In the genomic region with DNA sequence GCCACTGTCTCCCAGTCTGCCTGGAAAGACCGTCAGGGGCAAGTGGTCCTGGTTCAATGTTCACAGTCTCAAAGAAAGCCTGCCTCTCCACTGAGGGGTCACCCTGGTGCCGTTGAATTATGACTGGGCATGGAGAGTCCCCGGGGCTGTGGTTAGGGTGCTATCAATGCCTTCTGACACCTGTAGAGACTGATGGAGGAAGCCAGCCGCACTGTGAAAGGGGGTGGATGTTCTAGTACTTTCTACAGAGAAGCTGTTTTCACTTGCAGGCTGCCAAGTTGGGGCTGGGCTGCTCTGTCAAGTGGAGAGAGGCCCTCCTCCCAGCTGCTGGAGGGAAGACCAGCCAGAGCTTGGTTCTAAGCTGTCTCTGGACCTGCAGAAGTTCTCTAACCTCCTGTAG, we compare ENCODE assay signal across 11 cellular contexts.
A peak's percentile ranks its signal among the peaks of the same experiment; 100 is the strongest.
DNase-seq lines count a peak whose midpoint lies in the region; ATAC-seq and TF ChIP-seq lines count a peak whose summit lies in the region.
"Had no signal": no experiment of that assay in that cellular context is flagged by ENCODE, and none has a peak within 500 bp of the region (broad histone marks: within the 10 kb centered on the region; RNA-seq: fewer than 3 reads in every experiment).

No MANE protein-coding gene starts in this region.

- no peak for ATAC-seq in activated CD8-positive, alpha-beta memory T cell treated with anti-CD3 and anti-CD28 coated beads, Interleukin-2, amount 10 ng/mL, durations not matched to agents 7 days and 5 days
- peak; percentile 59 for ATAC-seq in HG02759 (IDR thresholded peaks at IDR 0.05; ENCODE audit: unreplicated experiment)
- ATAC-seq in HG03521 (IDR thresholded peaks at IDR 0.05; ENCODE audit: unreplicated experiment), result peak; percentile 57

- no peaks in the 10 kb centered on the region for H3K36me3 ChIP-seq in thyroid gland

- H3K4me3 ChIP-seq in thyroid gland (replicated peaks in 1 of 3), result no peak overlapping the region

- no peaks in the 10 kb centered on the region for H3K27me3 ChIP-seq in thyroid gland

- no peak for TF ChIP-seq POLR2A in thyroid gland (IDR thresholded peaks at IDR 0.05)

- CTCF ChIA-PET in activated CD8-positive, alpha-beta memory T cell treated with anti-CD3 and anti-CD28 coated beads, Interleukin-2, amount 10 ng/mL, durations not matched to agents 7 days and 5 days (lab: Charles Lee), result no interaction called here

- H3K4me1 ChIP-seq in thyroid gland, result peaks cover 11 to 19% of the 10 kb centered on the region in 2 donors

- peaks cover 9% of the 10 kb centered on the region for H3K27me3 Mint-ChIP-seq in activated CD8-positive, alpha-beta memory T cell treated with anti-CD3 and anti-CD28 coated beads, Interleukin-2, amount 10 ng/mL, durations not matched to agents 7 days and 5 days
- H3K27me3 Mint-ChIP-seq: central memory CD8-positive, alpha-beta T cell had no signal

- no peaks in the 10 kb centered on the region for H3K9me3 ChIP-seq in thyroid gland

- H3K27ac ChIP-seq in thyroid gland, result no peak overlapping the region

- DNase-seq in activated CD8-positive, alpha-beta memory T cell treated with anti-CD3 and anti-CD28 coated beads, Interleukin-2, amount 10 ng/mL, durations not matched to agents 7 days and 5 days, result peak; percentile 38
- DNase-seq in activated CD8-positive, alpha-beta memory T cell treated with anti-CD3 and anti-CD28 coated beads, Interleukin-2, amount 50 U/mL, for 48 hours, result no peak
- DNase-seq in thyroid gland, result peak; percentile 25 to 64
- DNase-seq in AG08396 (ENCODE audit: low spot score), result no peak
- no peak for DNase-seq in UCSD-AML1 (lab: John Stamatoyannopoulos, UW; ENCODE audit: unreplicated experiment)
- no peak for DNase-seq in DMS153 treated with DMSO at 0.1 percent for 48 hours (lab: John Stamatoyannopoulos, UW; ENCODE audit: unreplicated experiment)
- DNase-seq: EL, NCI-H1694 treated with DMSO at 0.1 percent for 48 hours had no signal

- intact Hi-C loops in thyroid gland (cut with DNase I), result no loop called here

- no peak overlapping the region for H3K27ac Mint-ChIP-seq in activated CD8-positive, alpha-beta memory T cell treated with anti-CD3 and anti-CD28 coated beads, Interleukin-2, amount 10 ng/mL, durations not matched to agents 7 days and 5 days

- TF ChIP-seq CTCF in thyroid gland (IDR thresholded peaks at IDR 0.05), result no peak

- H3K36me3 Mint-ChIP-seq in activated CD8-positive, alpha-beta memory T cell treated with anti-CD3 and anti-CD28 coated beads, Interleukin-2, amount 10 ng/mL, durations not matched to agents 7 days and 5 days, result peaks cover 7% of the 10 kb centered on the region

- H3K4me3 Mint-ChIP-seq in activated CD8-positive, alpha-beta memory T cell treated with anti-CD3 and anti-CD28 coated beads, Interleukin-2, amount 10 ng/mL, durations not matched to agents 7 days and 5 days, result no peak overlapping the region
- H3K4me3 Mint-ChIP-seq: central memory CD8-positive, alpha-beta T cell had no signal

- peaks cover 3% of the 10 kb centered on the region for H3K4me1 Mint-ChIP-seq in activated CD8-positive, alpha-beta memory T cell treated with anti-CD3 and anti-CD28 coated beads, Interleukin-2, amount 10 ng/mL, durations not matched to agents 7 days and 5 days

- H3K9me3 Mint-ChIP-seq in activated CD8-positive, alpha-beta memory T cell treated with anti-CD3 and anti-CD28 coated beads, Interleukin-2, amount 10 ng/mL, durations not matched to agents 7 days and 5 days (ENCODE audit: low read depth), result no peaks in the 10 kb centered on the region
- H3K9me3 Mint-ChIP-seq: central memory CD8-positive, alpha-beta T cell had no signal

- 100% methylated on average over 1 of the region's 4 CpGs for WGBS in thyroid gland, 2 donors

Comparison
In these comparisons a context has a peak if more than half of its experiments do, and no peak if none do; other contexts are left out.
1. DNase-seq: peak in activated CD8-positive, alpha-beta memory T cell treated with anti-CD3 and anti-CD28 coated beads, Interleukin-2, amount 10 ng/mL, durations not matched to agents 7 days and 5 days (single experiment) and thyroid gland (2 of 2); none in activated CD8-positive, alpha-beta memory T cell treated with anti-CD3 and anti-CD28 coated beads, Interleukin-2, amount 50 U/mL, for 48 hours (single experiment), AG08396 (single experiment), UCSD-AML1 (single experiment) and DMS153 treated with DMSO at 0.1 percent for 48 hours (single experiment).